26 cellular contexts compared by ENCODE assay signal in the genomic region with DNA sequence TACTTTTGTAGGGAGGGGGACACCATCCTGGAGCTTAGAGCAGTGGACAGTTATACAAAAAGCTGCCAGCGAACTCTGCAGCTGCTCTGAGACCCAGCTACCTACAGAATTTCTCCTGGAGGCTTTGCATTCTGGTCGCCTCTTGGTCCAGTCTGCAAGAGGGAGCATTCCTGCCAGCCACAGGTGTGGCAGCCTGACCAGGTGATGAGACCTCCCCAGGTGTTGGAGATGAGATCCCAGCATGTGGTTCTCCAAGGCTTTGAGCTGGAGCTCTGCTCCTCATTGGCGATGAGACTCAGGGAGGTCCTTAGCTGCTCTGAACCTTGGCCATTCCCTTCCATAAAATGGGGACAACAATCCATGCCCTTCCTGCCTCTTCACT.
"Had no signal": no experiment of that assay in that cellular context is flagged by ENCODE, and none has a peak within 500 bp of the region (broad histone marks: within the 10 kb centered on the region; RNA-seq: fewer than 3 reads in every experiment).

No MANE protein-coding gene starts in this region.

- H3K9me3 Mint-ChIP-seq: activated B cell treated with CpG ODN at 0.5 μM for 24 hours; activated CD4-positive, alpha-beta memory T cell treated with anti-CD3 and anti-CD28 coated beads for 36 hours; activated CD4-positive, alpha-beta T cell treated with anti-CD3 and anti-CD28 coated beads, Interleukin-2, amount 10 ng/mL, durations not matched to agents 7 days and 5 days; activated naive CD4-positive, alpha-beta T cell treated with anti-CD3 and anti-CD28 coated beads for 36 hours; activated T-helper 17 cell treated with anti-CD3 and anti-CD28 coated beads, Interleukin-2, amount 50 U/mL, for 72 hours; T-cell had no signal

- H3K27me3 ChIP-seq: MG63 had no signal

- DNase-seq: activated B cell treated with CpG ODN at 0.5 μM for 24 hours; activated CD4-positive, alpha-beta memory T cell treated with anti-CD3 and anti-CD28 coated beads for 36 hours; activated CD4-positive, alpha-beta T cell treated with anti-CD3 and anti-CD28 coated beads for 1 hour; activated CD4-positive, alpha-beta T cell treated with anti-CD3 and anti-CD28 coated beads, Interleukin-2, amount 10 ng/mL, durations not matched to agents 7 days and 5 days; activated CD8-positive, alpha-beta memory T cell treated with anti-CD3 and anti-CD28 coated beads for 24 hours; activated gamma-delta T cell; activated naive CD4-positive, alpha-beta T cell treated with anti-CD3 and anti-CD28 coated beads for 36 hours; activated T-cell treated with anti-CD3 and anti-CD28 coated beads, Interleukin-2, amount 50 U/mL, for 48 hours; MG63; MV-4-11; NCI-H1092 treated with DMSO at 0.1 percent for 48 hours; NCI-H1436; NCI-H1694 treated with DMSO at 0.1 percent for 48 hours; NCI-H2029 treated with DMSO at 0.1 percent for 48 hours; NCI-H345; NCI-H510A; NCI-H526 treated with DMSO at 0.1 percent for 48 hours; NCI-H82; RPMI8226; T-helper 2 cell; T1000 had no signal

- H3K27ac ChIP-seq: SK-N-MC had no signal

- H3K4me1 Mint-ChIP-seq: activated B cell treated with CpG ODN at 0.5 μM for 24 hours; activated CD4-positive, alpha-beta T cell treated with anti-CD3 and anti-CD28 coated beads, Interleukin-2, amount 10 ng/mL, durations not matched to agents 7 days and 5 days had no signal

- H3K4me3 ChIP-seq: MG63, SK-N-MC had no signal

- H3K36me3 ChIP-seq: MG63 had no signal

- H3K4me3 Mint-ChIP-seq: activated B cell treated with CpG ODN at 0.5 μM for 24 hours; activated CD4-positive, alpha-beta memory T cell treated with anti-CD3 and anti-CD28 coated beads for 36 hours; activated CD4-positive, alpha-beta T cell treated with anti-CD3 and anti-CD28 coated beads, Interleukin-2, amount 10 ng/mL, durations not matched to agents 7 days and 5 days; activated naive CD4-positive, alpha-beta T cell treated with anti-CD3 and anti-CD28 coated beads for 36 hours; activated T-helper 17 cell treated with anti-CD3 and anti-CD28 coated beads, Interleukin-2, amount 50 U/mL, for 72 hours; T-cell had no signal

- H3K27ac Mint-ChIP-seq: activated B cell treated with CpG ODN at 0.5 μM for 24 hours; activated CD4-positive, alpha-beta memory T cell treated with anti-CD3 and anti-CD28 coated beads for 36 hours; activated CD4-positive, alpha-beta T cell treated with anti-CD3 and anti-CD28 coated beads, Interleukin-2, amount 10 ng/mL, durations not matched to agents 7 days and 5 days; activated naive CD4-positive, alpha-beta T cell treated with anti-CD3 and anti-CD28 coated beads for 36 hours had no signal

- H3K9me3 ChIP-seq: MG63 had no signal

- H3K27me3 Mint-ChIP-seq: activated B cell treated with CpG ODN at 0.5 μM for 24 hours; activated CD4-positive, alpha-beta memory T cell treated with anti-CD3 and anti-CD28 coated beads for 36 hours; activated CD4-positive, alpha-beta T cell treated with anti-CD3 and anti-CD28 coated beads, Interleukin-2, amount 10 ng/mL, durations not matched to agents 7 days and 5 days; activated T-helper 17 cell treated with anti-CD3 and anti-CD28 coated beads, Interleukin-2, amount 50 U/mL, for 72 hours; T-cell had no signal

- ATAC-seq: activated T-helper 17 cell treated with anti-CD3 and anti-CD28 coated beads, Interleukin-2, amount 50 U/mL, for 72 hours; Panc1; Right ventricle myocardium inferior; T-cell had no signal
